ENCODE assay signal across 19 cellular contexts in the genomic region with DNA sequence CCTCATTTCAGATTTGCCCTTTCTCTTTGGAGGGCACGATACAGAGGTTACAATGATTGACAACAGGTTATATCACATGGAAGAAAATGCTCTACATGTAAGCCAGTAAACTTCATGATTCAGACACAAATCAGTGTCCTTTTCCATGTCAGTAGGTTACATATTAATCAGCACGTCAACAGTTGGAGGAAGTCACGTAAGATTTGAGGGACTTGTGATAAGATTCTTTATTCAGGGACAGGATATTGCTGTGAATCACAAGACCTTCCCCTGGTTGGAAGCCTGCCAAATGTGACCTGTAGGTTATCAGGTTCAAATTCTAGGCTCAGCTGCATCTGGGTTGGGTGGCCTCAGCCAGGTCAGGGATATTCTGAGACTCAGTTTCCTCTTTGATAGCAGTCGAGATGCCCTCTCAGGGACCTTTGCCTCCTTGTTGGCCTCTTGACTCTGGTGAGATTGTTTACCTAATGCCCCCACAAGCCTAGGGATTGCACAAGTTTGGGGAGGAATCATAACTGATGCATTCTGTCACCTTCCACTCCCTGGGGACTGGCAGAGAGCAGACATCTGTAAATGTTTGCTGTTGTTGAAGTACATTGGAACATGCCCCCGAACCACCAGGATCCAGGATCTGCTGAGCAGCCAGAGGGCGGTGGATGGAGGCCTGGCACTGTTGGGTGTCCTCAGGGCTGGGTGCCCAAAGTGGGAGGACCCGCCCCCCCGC. TPM values are rescaled to one million over a fixed set of nuclear protein-coding genes. Genes with fewer than 3 reads are reported as not detected.
A peak's percentile ranks its signal among the peaks of the same experiment; 100 is the strongest.
DNase-seq lines count a peak whose midpoint lies in the region; ATAC-seq and TF ChIP-seq lines count a peak whose summit lies in the region.
"Had no signal": no experiment of that assay in that cellular context is flagged by ENCODE, and none has a peak within 500 bp of the region (broad histone marks: within the 10 kb centered on the region; RNA-seq: fewer than 3 reads in every experiment).

No MANE protein-coding gene starts in this region.

- peaks cover 8% of the 10 kb centered on the region for H3K27me3 Mint-ChIP-seq in memory B cell

- H3K27ac Mint-ChIP-seq in memory B cell = peak overlapping the region; percentile 61
- H3K27ac Mint-ChIP-seq: activated CD8-positive, alpha-beta T cell treated with anti-CD3 and anti-CD28 coated beads, Interleukin-2, amount 10 ng/mL, durations not matched to agents 7 days and 5 days had no signal

- H3K9me3 ChIP-seq in colonic mucosa (no peaks in the 10 kb centered on the region), suprapubic skin (no peaks in the 10 kb centered on the region)
- H3K9me3 ChIP-seq: neutrophil had no signal

- TF ChIP-seq CTCF in colonic mucosa (IDR thresholded peaks at IDR 0.05) (no peak), suprapubic skin (IDR thresholded peaks at IDR 0.05) (no peak)

- H3K36me3 ChIP-seq in colonic mucosa (no peaks in the 10 kb centered on the region), suprapubic skin (no peaks in the 10 kb centered on the region)
- H3K36me3 ChIP-seq: HAP-1, neutrophil had no signal

- no peaks in the 10 kb centered on the region for H3K27me3 ChIP-seq in colonic mucosa
- peaks cover 5% of the 10 kb centered on the region for H3K27me3 ChIP-seq in suprapubic skin
- H3K27me3 ChIP-seq: neutrophil had no signal

- H3K9me3 Mint-ChIP-seq in memory B cell = peaks cover 3% of the 10 kb centered on the region

- no peak for TF ChIP-seq EP300 in suprapubic skin (IDR thresholded peaks at IDR 0.05)

- H3K4me1 ChIP-seq in colonic mucosa (peaks cover 5% of the 10 kb centered on the region), suprapubic skin (no peaks in the 10 kb centered on the region)
- H3K4me1 ChIP-seq: HAP-1 had no signal

- peak overlapping the region; percentile 81 for H3K27ac ChIP-seq in colonic mucosa
- no peak overlapping the region for H3K27ac ChIP-seq in suprapubic skin
- H3K27ac ChIP-seq: coronary artery, neutrophil, skin epidermis had no signal

- intact Hi-C loops in colonic mucosa (cut with DNase I) = no loop called here

- H3K4me1 Mint-ChIP-seq in memory B cell = no peaks in the 10 kb centered on the region

- H3K36me3 Mint-ChIP-seq in memory B cell = no peaks in the 10 kb centered on the region

- H3K4me3 ChIP-seq in colonic mucosa = no peak overlapping the region
- no peak overlapping the region for H3K4me3 ChIP-seq in suprapubic skin
- H3K4me3 ChIP-seq: coronary artery, HAP-1, lung, skin epidermis had no signal

- H3K4me3 Mint-ChIP-seq in memory B cell = no peak overlapping the region
- H3K4me3 Mint-ChIP-seq: activated CD8-positive, alpha-beta T cell treated with anti-CD3 and anti-CD28 coated beads, Interleukin-2, amount 10 ng/mL, durations not matched to agents 7 days and 5 days had no signal

- TF ChIP-seq POLR2A in suprapubic skin (IDR thresholded peaks at IDR 0.05) = no peak

- 79% methylated on average over 8 of the region's 8 CpGs for WGBS in suprapubic skin

- no peak for ATAC-seq in memory B cell (ENCODE audit: low read depth)
- ATAC-seq: activated CD8-positive, alpha-beta T cell treated with anti-CD3 and anti-CD28 coated beads, Interleukin-2, amount 10 ng/mL, durations not matched to agents 7 days and 5 days had no signal

- peak; percentile 3 for DNase-seq in CD1c-positive myeloid dendritic cell (ENCODE audit: extremely low spot score)
- peak; percentile 58 for DNase-seq in M059J (ENCODE audit: low read depth)
- DNase-seq in colonic mucosa = peak; percentile 96
- DNase-seq in memory B cell (ENCODE audit: low spot score in 2 of 2) = no peak
- DNase-seq in suprapubic skin (ENCODE audit: low spot score in 2 of 2) = no peak
- no peak for DNase-seq in SW480 (ENCODE audit: low spot score)
- DNase-seq in COLO668 (lab: John Stamatoyannopoulos, UW; ENCODE audit: unreplicated experiment) = no peak
- no peak for DNase-seq in activated CD4-positive, alpha-beta T cell treated with anti-CD3 and anti-CD28 coated beads, Interleukin-2, amount 50 U/mL, for 1 hour
- DNase-seq: activated CD8-positive, alpha-beta T cell treated with anti-CD3 and anti-CD28 coated beads, Interleukin-2, amount 10 ng/mL, durations not matched to agents 7 days and 5 days; amniotic stem cell; DMS79 treated with DMSO at 0.1 percent for 48 hours; NCI-H2029; NCI-H82; stimulated activated naive CD4-positive, alpha-beta T cell treated with Interleukin-2 at 50 U/mL for 16 hours had no signal

- peak overlapping the region in 1 of 2 donors; percentile 14 for H3K9ac ChIP-seq in colonic mucosa (ENCODE audit: low read depth in 2 of 2, low read length in 2 of 2)

RNA-seq across cellular contexts. Expression of a gene that starts 31.9 kb away (rescaled TPM):
- total RNA-seq in M059J (2014; rRNA removed; shearing (Covaris generic)) = 134 and 164 TPM in 2 replicates
- total RNA-seq in colonic mucosa (100 to 1,000 TPM; 203 to 212 TPM), suprapubic skin (10 to 100 TPM; 52.9 to 95.6 (median 68.3) TPM)

Comparison
In these comparisons a context has a peak if more than half of its experiments do, and no peak if none do; other contexts are left out.
1. DNase-seq: peak in CD1c-positive myeloid dendritic cell (single experiment), M059J (single experiment) and colonic mucosa (single experiment); none in memory B cell (0 of 2), suprapubic skin (0 of 2), SW480 (single experiment), COLO668 (single experiment) and activated CD4-positive, alpha-beta T cell treated with anti-CD3 and anti-CD28 coated beads, Interleukin-2, amount 50 U/mL, for 1 hour (single experiment).